ENCODE assay signal across 1 cellular context in the genomic region with DNA sequence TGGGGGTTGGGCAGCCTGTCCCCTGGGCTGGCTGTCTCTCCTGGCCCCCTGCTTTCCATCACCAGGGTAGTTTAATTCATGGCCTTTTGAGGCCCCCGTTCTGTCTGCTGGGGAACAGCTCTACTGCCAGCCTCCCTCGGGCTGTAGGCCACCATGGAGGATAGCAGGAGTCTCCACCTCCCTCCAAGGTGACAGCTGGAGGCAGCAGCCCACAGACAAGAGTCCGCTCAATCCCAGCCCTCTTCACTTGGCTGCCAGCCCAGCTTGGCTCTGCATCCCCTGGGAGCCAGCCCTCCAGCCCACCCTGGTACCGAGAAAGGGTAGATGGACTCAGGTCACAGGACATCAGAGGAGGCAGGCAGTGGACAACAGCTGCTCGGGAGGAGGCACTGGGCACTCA.
TF ChIP-seq lines count a peak whose summit lies in the region.

No MANE protein-coding gene starts in this region.

TF ChIP-seq in SK-N-SH, 30 proteins besides CTCF, POLR2A, EP300 and RAD21:
- TF ChIP-seq, protein P1, sequence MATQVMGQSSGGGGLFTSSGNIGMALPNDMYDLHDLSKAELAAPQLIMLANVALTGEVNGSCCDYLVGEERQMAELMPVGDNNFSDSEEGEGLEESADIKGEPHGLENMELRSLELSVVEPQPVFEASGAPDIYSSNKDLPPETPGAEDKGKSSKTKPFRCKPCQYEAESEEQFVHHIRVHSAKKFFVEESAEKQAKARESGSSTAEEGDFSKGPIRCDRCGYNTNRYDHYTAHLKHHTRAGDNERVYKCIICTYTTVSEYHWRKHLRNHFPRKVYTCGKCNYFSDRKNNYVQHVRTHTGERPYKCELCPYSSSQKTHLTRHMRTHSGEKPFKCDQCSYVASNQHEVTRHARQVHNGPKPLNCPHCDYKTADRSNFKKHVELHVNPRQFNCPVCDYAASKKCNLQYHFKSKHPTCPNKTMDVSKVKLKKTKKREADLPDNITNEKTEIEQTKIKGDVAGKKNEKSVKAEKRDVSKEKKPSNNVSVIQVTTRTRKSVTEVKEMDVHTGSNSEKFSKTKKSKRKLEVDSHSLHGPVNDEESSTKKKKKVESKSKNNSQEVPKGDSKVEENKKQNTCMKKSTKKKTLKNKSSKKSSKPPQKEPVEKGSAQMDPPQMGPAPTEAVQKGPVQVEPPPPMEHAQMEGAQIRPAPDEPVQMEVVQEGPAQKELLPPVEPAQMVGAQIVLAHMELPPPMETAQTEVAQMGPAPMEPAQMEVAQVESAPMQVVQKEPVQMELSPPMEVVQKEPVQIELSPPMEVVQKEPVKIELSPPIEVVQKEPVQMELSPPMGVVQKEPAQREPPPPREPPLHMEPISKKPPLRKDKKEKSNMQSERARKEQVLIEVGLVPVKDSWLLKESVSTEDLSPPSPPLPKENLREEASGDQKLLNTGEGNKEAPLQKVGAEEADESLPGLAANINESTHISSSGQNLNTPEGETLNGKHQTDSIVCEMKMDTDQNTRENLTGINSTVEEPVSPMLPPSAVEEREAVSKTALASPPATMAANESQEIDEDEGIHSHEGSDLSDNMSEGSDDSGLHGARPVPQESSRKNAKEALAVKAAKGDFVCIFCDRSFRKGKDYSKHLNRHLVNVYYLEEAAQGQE (IDR thresholded peaks at IDR 0.05; ENCODE audit: low read depth, low read length) = no peak
- TF ChIP-seq TEAD4 (IDR thresholded peaks at IDR 0.05; ENCODE audit: borderline replicate concordance, insufficient read depth) (no peak), RFX5 (IDR thresholded peaks at IDR 0.05; ENCODE audit: low read length) (no peak), FOXJ3 (CRISPR knock-in tag; IDR thresholded peaks at IDR 0.05) (no peak), YY1 (IDR thresholded peaks at IDR 0.05; ENCODE audit: low read depth) (no peak), TCF12 (IDR thresholded peaks at IDR 0.05) (no peak), MEF2A (IDR thresholded peaks at IDR 0.05; ENCODE audit: borderline replicate concordance, low read depth) (no peak), RXRA (IDR thresholded peaks at IDR 0.05; ENCODE audit: borderline replicate concordance, low read depth) (no peak), SMC3 (IDR thresholded peaks at IDR 0.05; ENCODE audit: low read depth, low read length) (no peak), TAF1 (IDR thresholded peaks at IDR 0.05; ENCODE audit: borderline replicate concordance, low read depth, low read length) (no peak), GATA2 (CRISPR knock-in tag; IDR thresholded peaks at IDR 0.05) (no peak)
- TF ChIP-seq, protein P2, sequence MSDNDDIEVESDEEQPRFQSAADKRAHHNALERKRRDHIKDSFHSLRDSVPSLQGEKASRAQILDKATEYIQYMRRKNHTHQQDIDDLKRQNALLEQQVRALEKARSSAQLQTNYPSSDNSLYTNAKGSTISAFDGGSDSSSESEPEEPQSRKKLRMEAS (IDR thresholded peaks at IDR 0.05; ENCODE audit: low read depth) = no peak
- TF ChIP-seq, protein P3, sequence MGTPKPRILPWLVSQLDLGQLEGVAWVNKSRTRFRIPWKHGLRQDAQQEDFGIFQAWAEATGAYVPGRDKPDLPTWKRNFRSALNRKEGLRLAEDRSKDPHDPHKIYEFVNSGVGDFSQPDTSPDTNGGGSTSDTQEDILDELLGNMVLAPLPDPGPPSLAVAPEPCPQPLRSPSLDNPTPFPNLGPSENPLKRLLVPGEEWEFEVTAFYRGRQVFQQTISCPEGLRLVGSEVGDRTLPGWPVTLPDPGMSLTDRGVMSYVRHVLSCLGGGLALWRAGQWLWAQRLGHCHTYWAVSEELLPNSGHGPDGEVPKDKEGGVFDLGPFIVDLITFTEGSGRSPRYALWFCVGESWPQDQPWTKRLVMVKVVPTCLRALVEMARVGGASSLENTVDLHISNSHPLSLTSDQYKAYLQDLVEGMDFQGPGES (IDR thresholded peaks at IDR 0.05; ENCODE audit: low read depth, low read length) = no peak
- TF ChIP-seq, protein P4, sequence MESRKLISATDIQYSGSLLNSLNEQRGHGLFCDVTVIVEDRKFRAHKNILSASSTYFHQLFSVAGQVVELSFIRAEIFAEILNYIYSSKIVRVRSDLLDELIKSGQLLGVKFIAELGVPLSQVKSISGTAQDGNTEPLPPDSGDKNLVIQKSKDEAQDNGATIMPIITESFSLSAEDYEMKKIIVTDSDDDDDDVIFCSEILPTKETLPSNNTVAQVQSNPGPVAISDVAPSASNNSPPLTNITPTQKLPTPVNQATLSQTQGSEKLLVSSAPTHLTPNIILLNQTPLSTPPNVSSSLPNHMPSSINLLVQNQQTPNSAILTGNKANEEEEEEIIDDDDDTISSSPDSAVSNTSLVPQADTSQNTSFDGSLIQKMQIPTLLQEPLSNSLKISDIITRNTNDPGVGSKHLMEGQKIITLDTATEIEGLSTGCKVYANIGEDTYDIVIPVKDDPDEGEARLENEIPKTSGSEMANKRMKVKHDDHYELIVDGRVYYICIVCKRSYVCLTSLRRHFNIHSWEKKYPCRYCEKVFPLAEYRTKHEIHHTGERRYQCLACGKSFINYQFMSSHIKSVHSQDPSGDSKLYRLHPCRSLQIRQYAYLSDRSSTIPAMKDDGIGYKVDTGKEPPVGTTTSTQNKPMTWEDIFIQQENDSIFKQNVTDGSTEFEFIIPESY (IDR thresholded peaks at IDR 0.05; ENCODE audit: borderline replicate concordance, low read depth) = no peak
TF ChIP-seq in SK-N-SH: peak in this region for 0.
